Comparison of ENCODE assay signal across 18 cellular contexts in the genomic region with DNA sequence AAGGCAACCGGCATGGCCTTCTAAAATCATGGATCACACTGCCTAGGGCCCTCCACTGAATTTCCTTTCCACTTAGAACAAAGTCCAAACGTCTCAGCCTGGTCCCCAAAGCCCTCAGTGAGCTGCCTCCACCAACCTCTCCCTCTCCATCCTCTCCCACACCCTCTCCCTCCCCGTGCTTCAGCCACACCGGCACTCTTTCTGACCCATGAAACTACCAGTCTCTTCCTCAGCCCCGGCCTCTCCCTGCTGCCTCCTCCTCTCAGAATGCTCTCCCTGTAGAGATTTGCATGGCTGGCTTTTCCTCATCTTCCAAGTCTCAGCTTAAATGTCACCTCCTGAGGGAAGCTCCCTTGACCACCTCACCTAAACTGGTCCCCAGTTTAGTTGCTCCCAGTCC.
DNase-seq lines count a peak whose midpoint lies in the region; ATAC-seq and TF ChIP-seq lines count a peak whose summit lies in the region.
"Had no signal": no experiment of that assay in that cellular context is flagged by ENCODE, and none has a peak within 500 bp of the region (broad histone marks: within the 10 kb centered on the region; RNA-seq: fewer than 3 reads in every experiment).

No MANE protein-coding gene starts in this region.

- CTCF ChIA-PET in CD8-positive, alpha-beta T cell (lab: Charles Lee) = interaction anchor here (1.2 kb wide), 1 partner anchor 9 kb away, joined by 3 read pairs; no protein-coding TSS in a partner anchor

- TF ChIP-seq CTCF in heart right ventricle (IDR thresholded peaks at IDR 0.05) (no peak), coronary artery (IDR thresholded peaks at IDR 0.05) (no peak), neural progenitor cell (IDR thresholded peaks at IDR 0.05) (no peak)
- no peak for TF ChIP-seq CTCF in CD8-positive, alpha-beta T cell (IDR thresholded peaks at IDR 0.05)

- no peaks in the 10 kb centered on the region for H3K4me1 ChIP-seq in heart right ventricle
- no peaks in the 10 kb centered on the region for H3K4me1 ChIP-seq in CD8-positive, alpha-beta T cell (ENCODE audit: insufficient read depth, low read length)
- H3K4me1 ChIP-seq in neural progenitor cell = peaks cover 16% of the 10 kb centered on the region
- H3K4me1 ChIP-seq: BLaER1 treated with 17β-estradiol and CSF1 and Interleukin-3, amounts not matched to agents 10 nM and 100 nM; Caco-2 had no signal

- no peak overlapping the region for H3K27ac ChIP-seq in heart right ventricle
- H3K27ac ChIP-seq in CD8-positive, alpha-beta T cell (ENCODE audit: low read depth, low read length) = no peak overlapping the region
- no peak overlapping the region for H3K27ac ChIP-seq in coronary artery
- no peak overlapping the region for H3K27ac ChIP-seq in neural progenitor cell
- H3K27ac ChIP-seq: 22Rv1; A549; BLaER1 treated with 17β-estradiol and CSF1 and Interleukin-3, amounts not matched to agents 10 nM and 100 nM; C4-2B had no signal

- H3K36me3 ChIP-seq in heart right ventricle (no peaks in the 10 kb centered on the region), neural progenitor cell (no peaks in the 10 kb centered on the region)
- H3K36me3 ChIP-seq in CD8-positive, alpha-beta T cell (ENCODE audit: insufficient read depth, low read length) = no peaks in the 10 kb centered on the region
- H3K36me3 ChIP-seq: BLaER1 treated with 17β-estradiol and CSF1 and Interleukin-3, amounts not matched to agents 10 nM and 100 nM had no signal

- ATAC-seq in heart right ventricle (no peak), GM21717 (IDR thresholded peaks at IDR 0.05; ENCODE audit: unreplicated experiment) (no peak)
- ATAC-seq in CD8-positive, alpha-beta T cell = no peak
- ATAC-seq in naive thymus-derived CD8-positive, alpha-beta T cell = no peak
- ATAC-seq: A549 had no signal

- no peak overlapping the region for H3K9ac ChIP-seq in neural progenitor cell
- H3K9ac ChIP-seq: BLaER1 treated with 17β-estradiol and CSF1 and Interleukin-3, amounts not matched to agents 10 nM and 100 nM had no signal

- no peaks in the 10 kb centered on the region for H4K20me1 ChIP-seq in neural progenitor cell (ENCODE audit: low read depth)
- H4K20me1 ChIP-seq: BLaER1 treated with 17β-estradiol and CSF1 and Interleukin-3, amounts not matched to agents 10 nM and 100 nM had no signal

- DNase-seq in cardiac septum (ENCODE audit: low spot score) (peak; percentile 66), heart right ventricle (no peak), coronary artery (ENCODE audit: low spot score) (peak; percentile 52), neural progenitor cell (ENCODE audit: low spot score) (no peak)
- no peak for DNase-seq in CD8-positive, alpha-beta T cell
- no peak for DNase-seq in stimulated activated naive CD4-positive, alpha-beta T cell treated with Interleukin-2 at 50 U/mL for 16 hours (lab: John Stamatoyannopoulos, UW)
- no peak for DNase-seq in naive thymus-derived CD8-positive, alpha-beta T cell
- DNase-seq: AML-193; Caco-2; Calu3; CD4-positive, alpha-beta T cell; GF-D8 had no signal

- intact Hi-C loops in cardiac septum (cut with DNase I) (no loop called here), heart right ventricle (cut with DNase I) (loop anchor here in 6 of 10 donors (5.0 to 10.0 kb wide), 4 partner anchors 65 to 348 kb away; partner anchors contain the start of gene ZMIZ1 (in 1 of the 6))
- intact Hi-C loops in CD8-positive, alpha-beta T cell (cut with DNase I, micrococcal nuclease) = loop anchor here in 1 of 2 experiments (5.0 kb wide), 1 partner anchor 218 kb away; the partner anchor contains the start of gene ZMIZ1

- no peak overlapping the region for H3K4me2 ChIP-seq in neural progenitor cell
- H3K4me2 ChIP-seq: A549; BLaER1 treated with 17β-estradiol and CSF1 and Interleukin-3, amounts not matched to agents 10 nM and 100 nM had no signal

- H3K27me3 ChIP-seq in heart right ventricle (no peaks in the 10 kb centered on the region), neural progenitor cell (no peaks in the 10 kb centered on the region)
- H3K27me3 ChIP-seq in CD8-positive, alpha-beta T cell (ENCODE audit: insufficient read depth, low read length) = no peaks in the 10 kb centered on the region
- H3K27me3 ChIP-seq: BLaER1 treated with 17β-estradiol and CSF1 and Interleukin-3, amounts not matched to agents 10 nM and 100 nM had no signal

- no peaks in the 10 kb centered on the region for H3F3A ChIP-seq in neural progenitor cell (ENCODE audit: low read depth)

- no peak overlapping the region for H3K4me3 ChIP-seq in heart right ventricle
- H3K4me3 ChIP-seq in CD8-positive, alpha-beta T cell (ENCODE audit: low read depth, low read length) = no peak overlapping the region
- H3K4me3 ChIP-seq in coronary artery = no peak overlapping the region
- no peak overlapping the region for H3K4me3 ChIP-seq in neural progenitor cell
- H3K4me3 ChIP-seq: A549; BLaER1 treated with 17β-estradiol and CSF1 and Interleukin-3, amounts not matched to agents 10 nM and 100 nM had no signal

- no peak overlapping the region for H3K4me3 Mint-ChIP-seq in CD8-positive, alpha-beta T cell
- H3K4me3 Mint-ChIP-seq in neural progenitor cell = no peak overlapping the region
- H3K4me3 Mint-ChIP-seq in naive thymus-derived CD8-positive, alpha-beta T cell = no peak overlapping the region
- H3K4me3 Mint-ChIP-seq: B cell; CD4-positive, alpha-beta T cell had no signal

- no peaks in the 10 kb centered on the region for H3K27me3 Mint-ChIP-seq in CD8-positive, alpha-beta T cell (ENCODE audit: low read depth)
- peaks cover 11% of the 10 kb centered on the region for H3K27me3 Mint-ChIP-seq in neural progenitor cell (ENCODE audit: insufficient read depth, low read depth)
- no peaks in the 10 kb centered on the region for H3K27me3 Mint-ChIP-seq in naive thymus-derived CD8-positive, alpha-beta T cell
- H3K27me3 Mint-ChIP-seq: CD4-positive, alpha-beta T cell had no signal

- H3K9me3 ChIP-seq in heart right ventricle = no peaks in the 10 kb centered on the region
- H3K9me3 ChIP-seq in CD8-positive, alpha-beta T cell (ENCODE audit: low read length) = no peaks in the 10 kb centered on the region
- H3K9me3 ChIP-seq in neural progenitor cell (ENCODE audit: low read depth) = no peaks in the 10 kb centered on the region
- H3K9me3 ChIP-seq: A549; BLaER1 treated with 17β-estradiol and CSF1 and Interleukin-3, amounts not matched to agents 10 nM and 100 nM; Caco-2 had no signal

- H3K4me1 Mint-ChIP-seq in CD8-positive, alpha-beta T cell (ENCODE audit: low read depth) = no peaks in the 10 kb centered on the region
- peaks cover 43% of the 10 kb centered on the region for H3K4me1 Mint-ChIP-seq in neural progenitor cell
- H3K4me1 Mint-ChIP-seq in naive thymus-derived CD8-positive, alpha-beta T cell = no peaks in the 10 kb centered on the region
- H3K4me1 Mint-ChIP-seq: B cell had no signal

- no peaks in the 10 kb centered on the region for H3K9me3 Mint-ChIP-seq in CD8-positive, alpha-beta T cell
- H3K9me3 Mint-ChIP-seq in neural progenitor cell = no peaks in the 10 kb centered on the region
- H3K9me3 Mint-ChIP-seq in naive thymus-derived CD8-positive, alpha-beta T cell = no peaks in the 10 kb centered on the region
- H3K9me3 Mint-ChIP-seq: CD4-positive, alpha-beta T cell had no signal

- POLR2A ChIA-PET in CD8-positive, alpha-beta T cell (lab: Charles Lee) = no interaction called here
- POLR2A ChIA-PET in naive thymus-derived CD8-positive, alpha-beta T cell (lab: Charles Lee) = no interaction called here

- H3K79me2 ChIP-seq in neural progenitor cell (ENCODE audit: low read depth) = no peaks in the 10 kb centered on the region

- no peak overlapping the region for H2AFZ ChIP-seq in neural progenitor cell (replicated peaks)

- peak overlapping the region; percentile 2 for H3K27ac Mint-ChIP-seq in CD8-positive, alpha-beta T cell
- peak overlapping the region; percentile 36 for H3K27ac Mint-ChIP-seq in neural progenitor cell
- no peak overlapping the region for H3K27ac Mint-ChIP-seq in naive thymus-derived CD8-positive, alpha-beta T cell
- H3K27ac Mint-ChIP-seq: B cell; CD4-positive, alpha-beta T cell had no signal

- H3K36me3 Mint-ChIP-seq in CD8-positive, alpha-beta T cell = no peaks in the 10 kb centered on the region
- H3K36me3 Mint-ChIP-seq in neural progenitor cell = no peaks in the 10 kb centered on the region
- H3K36me3 Mint-ChIP-seq in naive thymus-derived CD8-positive, alpha-beta T cell = no peaks in the 10 kb centered on the region

- 83 to 86% methylated on average over 5 of the region's 5 CpGs for WGBS in heart right ventricle, 2 donors

Comparison
In these comparisons a context has a peak if more than half of its experiments do, and no peak if none do; other contexts are left out.
1. DNase-seq: peak in cardiac septum (single experiment) and coronary artery (single experiment); none in heart right ventricle (0 of 2), CD8-positive, alpha-beta T cell (0 of 7), neural progenitor cell (single experiment), stimulated activated naive CD4-positive, alpha-beta T cell treated with Interleukin-2 at 50 U/mL for 16 hours (single experiment) and naive thymus-derived CD8-positive, alpha-beta T cell (0 of 10).
2. H3K27ac Mint-ChIP-seq: peak in CD8-positive, alpha-beta T cell (single experiment) and neural progenitor cell (single experiment); none in naive thymus-derived CD8-positive, alpha-beta T cell (0 of 10).